ENCODE assay signal across 1 cellular context in genomic region chr10:60869916-60870728, GRCh38.
TF ChIP-seq lines count a peak whose summit lies in the region.

No MANE protein-coding gene starts in this region.

TF ChIP-seq in K562, 482 proteins besides CTCF, POLR2A, EP300 and RAD21 (continued from another document):
- no peak for TF ChIP-seq ZBTB2 (IDR thresholded peaks at IDR 0.05)
- no peak for TF ChIP-seq MIER1 (IDR thresholded peaks at IDR 0.05; ENCODE audit: low read depth)
- TF ChIP-seq MCM5 (IDR thresholded peaks at IDR 0.05; ENCODE audit: low read depth), result no peak
- no peak for TF ChIP-seq ZNF589 (CRISPR knock-in tag; IDR thresholded peaks at IDR 0.05; ENCODE audit: low read depth)
- no peak for TF ChIP-seq ZNF41 (CRISPR knock-in tag; conservative IDR thresholded peaks at IDR 0.05)
- no peak for TF ChIP-seq E4F1 (CRISPR knock-in tag; IDR thresholded peaks at IDR 0.05; ENCODE audit: borderline replicate concordance)
